37 cellular contexts compared by ENCODE assay signal in genomic region chr3:124431585-124431984, GRCh38.
DNase-seq lines count a peak whose midpoint lies in the region; ATAC-seq, FAIRE-seq and TF ChIP-seq lines count a peak whose summit lies in the region.
"Had no signal": no experiment of that assay in that cellular context is flagged by ENCODE, and none has a peak within 500 bp of the region (broad histone marks: within the 10 kb centered on the region; RNA-seq: fewer than 3 reads in every experiment).

No MANE protein-coding gene starts in this region.

- H3K4me1 ChIP-seq in A673 (ENCODE audit: insufficient read depth, low read length, poor library complexity, severe bottlenecking): peaks cover 36% of the 10 kb centered on the region
- peaks cover 11% of the 10 kb centered on the region for H3K4me1 ChIP-seq in HEK293 (ENCODE audit: control insufficient read depth, insufficient read depth, low read length)
- peaks cover 27% of the 10 kb centered on the region for H3K4me1 ChIP-seq in endothelial cell of umbilical vein (ENCODE audit: control insufficient read depth, extremely low read depth, insufficient read depth, low read length)
- no peaks in the 10 kb centered on the region for H3K4me1 ChIP-seq in spleen
- H3K4me1 ChIP-seq: Caco-2 had no signal

- ATAC-seq in stimulated activated naive CD8-positive, alpha-beta T cell treated with anti-CD3 and anti-CD28 coated beads, Interleukin-15, amount 100 ng/mL, for 72 hours: no peak
- no peak for ATAC-seq in GM18861 (IDR thresholded peaks at IDR 0.05; ENCODE audit: unreplicated experiment)
- ATAC-seq: A549; CD8-positive, alpha-beta T cell had no signal

- no peak for TF ChIP-seq CTCF in A673 (conservative IDR thresholded peaks at IDR 0.05; ENCODE audit: low read depth, low read length)
- TF ChIP-seq CTCF in HEK293 (tag by site-specific recombination; IDR thresholded peaks at IDR 0.05): no peak
- no peak for TF ChIP-seq CTCF in endothelial cell of umbilical vein (IDR thresholded peaks at IDR 0.05; ENCODE audit: extremely low read depth in 1 of 2, insufficient read depth in 1 of 2, low read depth in 1 of 2, low read length in 2 of 2)
- no peak for TF ChIP-seq CTCF in spleen (IDR thresholded peaks at IDR 0.05 in 8 of 11, conservative IDR thresholded peaks at IDR 0.05 in 3 of 11)

- dilution Hi-C loops in endothelial cell of umbilical vein (cut with MboI; ENCODE audit: extremely low pct_ligation_motif_present, low sequenced_read_pairs): no loop called here

- peak; percentile 43 for DNase-seq in A673 (ENCODE audit: low spot score)
- DNase-seq in endothelial cell of umbilical vein (ENCODE audit: low read depth, low spot score): peak; percentile 65
- DNase-seq in left kidney (ENCODE audit: low read depth, low spot score): peak; percentile 26
- no peak for DNase-seq in T-helper 2 cell treated with Interferon-gamma antibody and Interleukin-4, amounts not matched to agents 5 μg/mL and 100 μg/mL, for 36 hours (ENCODE audit: low spot score)
- no peak for DNase-seq in spleen
- DNase-seq in stimulated activated naive CD8-positive, alpha-beta T cell treated with anti-CD3 and anti-CD28 coated beads, Interleukin-15, amount 100 ng/mL, for 72 hours: no peak
- DNase-seq: 8988T; ACHN; AML-193; BE2C; C1 segment of cervical spinal cord; Caco-2; Calu3; CD4-positive, alpha-beta memory T cell; CD4-positive, alpha-beta T cell; CD4-positive, CD25-positive, alpha-beta regulatory T cell; CD8-positive, alpha-beta memory T cell; CD8-positive, alpha-beta T cell; COR-L47; DMS 273 treated with DMSO at 0.1 percent for 48 hours; DMS153; DMS53; DMS79; DMS79 treated with DMSO at 0.1 percent for 48 hours; DND-41; EL had no signal

- H3K4me3 Mint-ChIP-seq in T-helper 2 cell treated with Interferon-gamma antibody and Interleukin-4, amounts not matched to agents 5 μg/mL and 100 μg/mL, for 36 hours: no peak overlapping the region
- H3K4me3 Mint-ChIP-seq in stimulated activated naive CD8-positive, alpha-beta T cell treated with anti-CD3 and anti-CD28 coated beads, Interleukin-15, amount 100 ng/mL, for 72 hours: no peak overlapping the region
- H3K4me3 Mint-ChIP-seq: B cell; CD14-positive monocyte; CD4-positive, alpha-beta memory T cell; CD4-positive, alpha-beta T cell; CD4-positive, CD25-positive, alpha-beta regulatory T cell; CD8-positive, alpha-beta memory T cell; CD8-positive, alpha-beta T cell had no signal

- WGBS in spleen, 5 donors: 57 to 96% (median 93%) methylated on average over 2 of the region's 2 CpGs

- FAIRE-seq in endothelial cell of umbilical vein (lab: Jason Lieb, UNC): no peak
- FAIRE-seq: A204.1, A549, D721Med had no signal

- CTCF ChIA-PET in A673 (lab: Charles Lee): no interaction called here
- CTCF ChIA-PET in HEK293 (lab: Yijun Ruan, JAX): interaction anchor here (1.1 kb wide), 1 partner anchor 37 kb away, joined by 3 read pairs; no protein-coding TSS in a partner anchor
- CTCF ChIA-PET in endothelial cell of umbilical vein (lab: Charles Lee): interaction anchor here (0.9 kb wide), 1 partner anchor 35 kb away, joined by 3 read pairs; no protein-coding TSS in a partner anchor

- no peaks in the 10 kb centered on the region for H3K27me3 Mint-ChIP-seq in T-helper 2 cell treated with Interferon-gamma antibody and Interleukin-4, amounts not matched to agents 5 μg/mL and 100 μg/mL, for 36 hours (ENCODE audit: low read depth)
- peaks cover 1% of the 10 kb centered on the region for H3K27me3 Mint-ChIP-seq in stimulated activated naive CD8-positive, alpha-beta T cell treated with anti-CD3 and anti-CD28 coated beads, Interleukin-15, amount 100 ng/mL, for 72 hours
- H3K27me3 Mint-ChIP-seq: B cell had no signal

- H2AFZ ChIP-seq in endothelial cell of umbilical vein (ENCODE audit: low read depth, low read length): no peak overlapping the region

- BruUV-seq in A673 (replicated peaks; lab: Mats Ljungman, UMichigan) (no TSS peak), endothelial cell of umbilical vein (replicated peaks; lab: Mats Ljungman, UMichigan) (no TSS peak)

- no peak overlapping the region for H3K27ac Mint-ChIP-seq in T-helper 2 cell treated with Interferon-gamma antibody and Interleukin-4, amounts not matched to agents 5 μg/mL and 100 μg/mL, for 36 hours
- no peak overlapping the region for H3K27ac Mint-ChIP-seq in stimulated activated naive CD8-positive, alpha-beta T cell treated with anti-CD3 and anti-CD28 coated beads, Interleukin-15, amount 100 ng/mL, for 72 hours
- H3K27ac Mint-ChIP-seq: B cell; CD14-positive monocyte; CD4-positive, alpha-beta memory T cell; CD4-positive, alpha-beta T cell; CD4-positive, CD25-positive, alpha-beta regulatory T cell; CD8-positive, alpha-beta memory T cell; CD8-positive, alpha-beta T cell had no signal

- no peaks in the 10 kb centered on the region for H3K36me3 Mint-ChIP-seq in T-helper 2 cell treated with Interferon-gamma antibody and Interleukin-4, amounts not matched to agents 5 μg/mL and 100 μg/mL, for 36 hours (ENCODE audit: low read depth)
- H3K36me3 Mint-ChIP-seq: CD14-positive monocyte; CD4-positive, alpha-beta memory T cell; CD4-positive, CD25-positive, alpha-beta regulatory T cell; CD8-positive, alpha-beta memory T cell; CD8-positive, alpha-beta T cell had no signal

- POLR2A ChIA-PET in A673 (lab: Charles Lee; ENCODE audit: low non-redundant PET) (no interaction called here), HEK293 (lab: Yijun Ruan, JAX) (no interaction called here), endothelial cell of umbilical vein (lab: Charles Lee) (no interaction called here)

- H3K36me3 ChIP-seq in A673 (ENCODE audit: insufficient read depth, low read length, poor library complexity, severe bottlenecking) (no peaks in the 10 kb centered on the region), HEK293 (ENCODE audit: control insufficient read depth in 2 of 2, insufficient read depth in 1 of 2, low read length in 2 of 2) (peaks cover 0 to 4% of the 10 kb centered on the region in 2 experiments; a peak in 1 of 3 replicates), endothelial cell of umbilical vein (ENCODE audit: control insufficient read depth in 2 of 2, extremely low read depth in 1 of 2, insufficient read depth in 2 of 2, low read length in 2 of 2) (no peaks in the 10 kb centered on the region), spleen (peaks cover 0 to 64% (median 7%) of the 10 kb centered on the region in 6 donors)

- no peaks in the 10 kb centered on the region for H3K9me3 Mint-ChIP-seq in T-helper 2 cell treated with Interferon-gamma antibody and Interleukin-4, amounts not matched to agents 5 μg/mL and 100 μg/mL, for 36 hours
- H3K9me3 Mint-ChIP-seq in stimulated activated naive CD8-positive, alpha-beta T cell treated with anti-CD3 and anti-CD28 coated beads, Interleukin-15, amount 100 ng/mL, for 72 hours: no peaks in the 10 kb centered on the region
- H3K9me3 Mint-ChIP-seq: CD4-positive, alpha-beta memory T cell; CD4-positive, alpha-beta T cell; CD4-positive, CD25-positive, alpha-beta regulatory T cell; CD8-positive, alpha-beta T cell had no signal

- TF ChIP-seq POLR2A in endothelial cell of umbilical vein (IDR thresholded peaks at IDR 0.05; ENCODE audit: low read depth, low read length): no peak
- no peak for TF ChIP-seq POLR2A in spleen (IDR thresholded peaks at IDR 0.05)

- H3K27ac ChIP-seq in A673 (ENCODE audit: low read depth, low read length, poor library complexity, severe bottlenecking) (no peak overlapping the region), HEK293 (ENCODE audit: extremely low read depth, low read depth, low read length) (no peak overlapping the region), endothelial cell of umbilical vein (ENCODE audit: insufficient read depth, low read depth, low read length) (no peak overlapping the region), spleen (no peak overlapping the region)
- H3K27ac ChIP-seq: 22Rv1; A549; BLaER1; BLaER1 treated with 17β-estradiol and CSF1 and Interleukin-3, amounts not matched to agents 10 nM and 100 nM; C4-2B had no signal

- H3K4me3 ChIP-seq in A673 (ENCODE audit: low read depth, low read length, poor library complexity, severe bottlenecking) (no peak overlapping the region), HEK293 (ENCODE audit: low read depth, low read length) (no peak overlapping the region), endothelial cell of umbilical vein (replicated peaks in 1 of 3; ENCODE audit: insufficient read depth in 1 of 3, low read depth in 1 of 3, low read length in 3 of 3) (no peak overlapping the region), spleen (no peak overlapping the region)
- H3K4me3 ChIP-seq: A549; BLaER1; BLaER1 treated with 17β-estradiol and CSF1 and Interleukin-3, amounts not matched to agents 10 nM and 100 nM had no signal

- H3K4me1 Mint-ChIP-seq in T-helper 2 cell treated with Interferon-gamma antibody and Interleukin-4, amounts not matched to agents 5 μg/mL and 100 μg/mL, for 36 hours (ENCODE audit: low read depth): no peaks in the 10 kb centered on the region
- no peaks in the 10 kb centered on the region for H3K4me1 Mint-ChIP-seq in stimulated activated naive CD8-positive, alpha-beta T cell treated with anti-CD3 and anti-CD28 coated beads, Interleukin-15, amount 100 ng/mL, for 72 hours
- H3K4me1 Mint-ChIP-seq: B cell; CD4-positive, alpha-beta memory T cell; CD4-positive, CD25-positive, alpha-beta regulatory T cell; CD8-positive, alpha-beta memory T cell had no signal

- H3K9me1 ChIP-seq in endothelial cell of umbilical vein (replicated peaks; ENCODE audit: control insufficient read depth, extremely low read depth, insufficient read depth, low read length): no peaks in the 10 kb centered on the region

- intact Hi-C loops in A673 (cut with micrococcal nuclease; ENCODE audit: unreplicated experiment) (no loop called here), endothelial cell of umbilical vein (cut with micrococcal nuclease) (loop anchor here (5.0 kb wide), 1 partner anchor 844 kb away; the partner anchor contains the start of gene HACD2), spleen (cut with DNase I; ENCODE audit: low total_unique reads) (no loop called here)

- H3K27me3 ChIP-seq in A673 (replicated peaks; ENCODE audit: insufficient read depth, low read depth, low read length, poor library complexity): no peaks in the 10 kb centered on the region
- H3K27me3 ChIP-seq in endothelial cell of umbilical vein (ENCODE audit: control insufficient read depth in 2 of 2, insufficient read depth in 2 of 2, low read length in 2 of 2): no peaks in the 10 kb centered on the region
- no peaks in the 10 kb centered on the region for H3K27me3 ChIP-seq in spleen (replicated peaks in 1 of 7)
- H3K27me3 ChIP-seq: BE2C; BLaER1; BLaER1 treated with 17β-estradiol and CSF1 and Interleukin-3, amounts not matched to agents 10 nM and 100 nM had no signal

- H3K79me2 ChIP-seq in endothelial cell of umbilical vein (ENCODE audit: control insufficient read depth, insufficient read depth, low read length): no peaks in the 10 kb centered on the region

- no peaks in the 10 kb centered on the region for H4K20me1 ChIP-seq in endothelial cell of umbilical vein (replicated peaks; ENCODE audit: control insufficient read depth, extremely low read depth, insufficient read depth, low read length)
- H4K20me1 ChIP-seq: BLaER1; BLaER1 treated with 17β-estradiol and CSF1 and Interleukin-3, amounts not matched to agents 10 nM and 100 nM had no signal

- no peaks in the 10 kb centered on the region for H3K9me3 ChIP-seq in A673 (ENCODE audit: low read depth, low read length, poor library complexity, severe bottlenecking)
- H3K9me3 ChIP-seq in HEK293 (ENCODE audit: control insufficient read depth, insufficient read depth, low read depth, low read length): no peaks in the 10 kb centered on the region
- no peaks in the 10 kb centered on the region for H3K9me3 ChIP-seq in endothelial cell of umbilical vein (replicated peaks; ENCODE audit: control insufficient read depth, insufficient read depth, low read length)
- H3K9me3 ChIP-seq in spleen: no peaks in the 10 kb centered on the region
- H3K9me3 ChIP-seq: A549, BE2C, Caco-2 had no signal

- no peak overlapping the region for H3K9ac ChIP-seq in endothelial cell of umbilical vein (replicated peaks; ENCODE audit: extremely low read depth, insufficient read depth, low read length)
- H3K9ac ChIP-seq: BLaER1; BLaER1 treated with 17β-estradiol and CSF1 and Interleukin-3, amounts not matched to agents 10 nM and 100 nM had no signal

- no peak overlapping the region for H3K4me2 ChIP-seq in endothelial cell of umbilical vein (ENCODE audit: insufficient read depth, low read length)
- H3K4me2 ChIP-seq: A549; BLaER1; BLaER1 treated with 17β-estradiol and CSF1 and Interleukin-3, amounts not matched to agents 10 nM and 100 nM had no signal

Comparison
In these comparisons a context has a peak if more than half of its experiments do, and no peak if none do; other contexts are left out.
1. DNase-seq: peak in A673 (single experiment), endothelial cell of umbilical vein (single experiment) and left kidney (single experiment); none in T-helper 2 cell treated with Interferon-gamma antibody and Interleukin-4, amounts not matched to agents 5 μg/mL and 100 μg/mL, for 36 hours (single experiment), spleen (single experiment) and stimulated activated naive CD8-positive, alpha-beta T cell treated with anti-CD3 and anti-CD28 coated beads, Interleukin-15, amount 100 ng/mL, for 72 hours (0 of 2).